ENCODE assay signal across 22 cellular contexts in genomic region chr6:49866485-49866943, GRCh38. TPM values are rescaled to one million over a fixed set of nuclear protein-coding genes. Genes with fewer than 3 reads are reported as not detected.
"Had no signal": no experiment of that assay in that cellular context is flagged by ENCODE, and none has a peak within 500 bp of the region (broad histone marks: within the 10 kb centered on the region; RNA-seq: fewer than 3 reads in every experiment).

Gene CRISP1, minus strand, starts transcription at chr6:49866535. Its CDS starts 9,135 bp downstream, at chr6:49857400.

- DNase-seq: Karpas-422, KG1, MM.1S, NCI-H1092 treated with DMSO at 0.1 percent for 48 hours, NCI-H1436, NCI-H187, NCI-H2029, NCI-H2081 treated with DMSO at 0.1 percent for 48 hours, NCI-H2171, NCI-H226, NCI-H446, NCI-H510A, NCI-H524 treated with DMSO at 0.1 percent for 48 hours, NCI-H69, NCI-H774, PC-3, SHP77, SK-N-SH, SW 1271 had no signal

- H3K9me3 ChIP-seq: SK-N-SH had no signal

- ATAC-seq: Panc1, PC-3 had no signal

RNA-seq across cellular contexts. Expression of gene CRISP1, which starts in this region (rescaled TPM):
- total RNA-seq: HT-29, PC-3, SK-MEL-5 had no signal
